8 cellular contexts compared by ENCODE assay signal in the genomic region with DNA sequence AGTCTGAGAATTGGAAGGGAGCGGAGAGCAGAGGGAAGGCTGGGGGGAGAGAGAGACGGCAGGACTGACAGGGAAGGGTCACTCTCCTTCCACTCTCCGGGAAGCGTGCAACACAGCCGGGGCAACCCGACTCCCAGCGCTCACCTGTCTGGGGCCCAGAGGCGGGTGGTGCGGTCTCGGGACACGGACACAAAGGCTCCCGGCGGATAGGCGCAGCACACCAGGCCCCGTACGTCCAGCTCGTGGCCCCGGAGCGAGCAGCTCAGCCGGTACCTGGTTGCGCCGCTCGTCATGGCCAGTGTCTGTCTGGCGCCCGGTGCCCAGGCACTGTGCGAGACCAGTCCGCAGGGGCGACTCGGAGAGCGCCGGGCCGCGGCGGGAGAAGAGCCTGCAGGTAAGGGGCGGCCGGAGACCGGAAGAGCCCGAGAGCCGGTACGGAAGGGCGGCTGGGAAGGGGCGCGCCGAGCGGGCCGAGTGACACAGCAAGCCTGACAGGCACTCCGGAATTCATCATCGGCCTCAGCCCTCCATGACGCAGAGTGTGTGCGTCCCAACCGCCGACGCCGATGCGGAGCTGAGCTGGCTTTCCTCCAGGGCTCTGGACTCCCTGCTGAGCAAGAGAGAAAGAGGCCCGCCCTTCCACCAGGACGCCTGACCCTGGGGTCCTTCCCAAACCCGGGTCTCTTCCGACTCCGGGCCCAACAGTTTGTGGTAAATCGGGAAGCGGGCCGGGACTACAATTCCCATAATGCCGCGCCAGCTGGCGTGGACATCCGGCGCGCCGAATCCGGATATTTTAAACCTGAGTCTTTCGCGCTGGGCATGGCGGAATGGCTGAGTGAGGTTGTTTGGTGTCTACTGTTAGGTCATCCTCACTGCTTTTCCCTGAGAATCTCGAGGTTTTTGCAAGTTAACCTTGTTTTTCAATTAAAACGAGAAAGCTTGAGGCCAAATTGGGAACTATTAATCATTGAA. TPM values are rescaled to one million over a fixed set of nuclear protein-coding genes. Genes with fewer than 3 reads are reported as not detected.
DNase-seq lines count a peak whose midpoint lies in the region; ATAC-seq and TF ChIP-seq lines count a peak whose summit lies in the region.

A gene (minus strand): TSS at position 490 of the 975 bp plus-strand sequence. CDS start 197 bp downstream, at position 293.

- peaks cover 4% of the 10 kb centered on the region; the same call in 1 of the 2 replicates for H3K36me3 ChIP-seq in BE2C
- no peaks in the 10 kb centered on the region for H3K36me3 ChIP-seq in liver (ENCODE audit: control insufficient read depth in 4 of 4, insufficient read depth in 3 of 4, low read depth in 1 of 4, low read length in 3 of 4)

- H3K27me3 ChIP-seq in BE2C = no peaks in the 10 kb centered on the region
- H3K27me3 ChIP-seq in liver (ENCODE audit: control insufficient read depth in 4 of 4, insufficient read depth in 4 of 4, low read length in 3 of 4) = no peaks in the 10 kb centered on the region

- WGBS in liver = under 1% methylated on average over 76 of the region's 76 CpGs

- H3K27ac ChIP-seq in liver (ENCODE audit: low read depth in 1 of 2, low read length in 2 of 2) = peak within 1 kb of the TSS; percentile 91 to 97

- DNase-seq in BE2C = peak; percentile 91
- DNase-seq in GM19238 (ENCODE audit: insufficient read length, low spot score) = peak; percentile 86
- peak; percentile 83 to 85 for DNase-seq in NCI-H524 (lab: John Stamatoyannopoulos, UW)
- peak; percentile 77 to 78 for DNase-seq in activated CD4-positive, alpha-beta T cell treated with anti-CD3 and anti-CD28 coated beads, Interleukin-2, amount 50 U/mL, for 4 hours
- DNase-seq in dermis blood vessel endothelial cell = peak; percentile 93
- peak; percentile 86 for DNase-seq in stimulated activated CD4-positive, alpha-beta T cell treated with anti-CD3 and anti-CD28 coated beads, Interleukin-4, amount 100 ng/mL, for 24 hours

- peak within 1 kb of the TSS; percentile 80 for H3K4me3 ChIP-seq in BE2C (ENCODE audit: low read depth, low read length)
- H3K4me3 ChIP-seq in liver (ENCODE audit: low read depth in 1 of 3, low read length in 3 of 3) = peak within 1 kb of the TSS; percentile 72 to 92 (median 91)

- ATAC-seq in HG03442 (IDR thresholded peaks at IDR 0.05; ENCODE audit: unreplicated experiment) = peak; percentile 97

- H3K9ac ChIP-seq in liver (ENCODE audit: low read depth in 1 of 2, low read length in 2 of 2) = peak within 1 kb of the TSS; percentile 95 to 97

- H3K4me1 ChIP-seq in BE2C (peaks cover 7% of the 10 kb centered on the region; the same call in 1 of the 2 replicates), liver (ENCODE audit: control insufficient read depth in 4 of 4, insufficient read depth in 4 of 4, low read length in 3 of 4) (peaks cover 5 to 31% (median 18%) of the 10 kb centered on the region in 4 donors)

- no peak for TF ChIP-seq CTCF in BE2C (IDR thresholded peaks at IDR 0.05; ENCODE audit: low read depth, low read length)
- no peak for TF ChIP-seq CTCF in liver (IDR thresholded peaks at IDR 0.05; ENCODE audit: low read depth, low read length, missing input control)

- H3K9me3 ChIP-seq in BE2C = no peaks in the 10 kb centered on the region
- H3K9me3 ChIP-seq in liver (ENCODE audit: control insufficient read depth in 4 of 4, low read length in 3 of 4) = no peaks in the 10 kb centered on the region

- TF ChIP-seq RAD21 in liver (IDR thresholded peaks at IDR 0.05) = no peak

TF ChIP-seq in liver, 16 proteins besides CTCF, POLR2A, EP300 and RAD21:
- TF ChIP-seq, protein P1, sequence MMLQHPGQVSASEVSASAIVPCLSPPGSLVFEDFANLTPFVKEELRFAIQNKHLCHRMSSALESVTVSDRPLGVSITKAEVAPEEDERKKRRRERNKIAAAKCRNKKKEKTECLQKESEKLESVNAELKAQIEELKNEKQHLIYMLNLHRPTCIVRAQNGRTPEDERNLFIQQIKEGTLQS (IDR thresholded peaks at IDR 0.05) = peak; percentile 57
- TF ChIP-seq HNF4A (conservative IDR thresholded peaks at IDR 0.05) = peak in 1 of 2 donors; percentile 12
- peak; percentile 81 to 97 for TF ChIP-seq GABPA (IDR thresholded peaks at IDR 0.05 in 1 of 2, conservative IDR thresholded peaks at IDR 0.05 in 1 of 2)
- no peak for TF ChIP-seq HNF4G (IDR thresholded peaks at IDR 0.05)
- TF ChIP-seq NR2F2 (IDR thresholded peaks at IDR 0.05) = no peak
- TF ChIP-seq SP1 (IDR thresholded peaks at IDR 0.05) = peak; percentile 46
- TF ChIP-seq, protein P2, sequence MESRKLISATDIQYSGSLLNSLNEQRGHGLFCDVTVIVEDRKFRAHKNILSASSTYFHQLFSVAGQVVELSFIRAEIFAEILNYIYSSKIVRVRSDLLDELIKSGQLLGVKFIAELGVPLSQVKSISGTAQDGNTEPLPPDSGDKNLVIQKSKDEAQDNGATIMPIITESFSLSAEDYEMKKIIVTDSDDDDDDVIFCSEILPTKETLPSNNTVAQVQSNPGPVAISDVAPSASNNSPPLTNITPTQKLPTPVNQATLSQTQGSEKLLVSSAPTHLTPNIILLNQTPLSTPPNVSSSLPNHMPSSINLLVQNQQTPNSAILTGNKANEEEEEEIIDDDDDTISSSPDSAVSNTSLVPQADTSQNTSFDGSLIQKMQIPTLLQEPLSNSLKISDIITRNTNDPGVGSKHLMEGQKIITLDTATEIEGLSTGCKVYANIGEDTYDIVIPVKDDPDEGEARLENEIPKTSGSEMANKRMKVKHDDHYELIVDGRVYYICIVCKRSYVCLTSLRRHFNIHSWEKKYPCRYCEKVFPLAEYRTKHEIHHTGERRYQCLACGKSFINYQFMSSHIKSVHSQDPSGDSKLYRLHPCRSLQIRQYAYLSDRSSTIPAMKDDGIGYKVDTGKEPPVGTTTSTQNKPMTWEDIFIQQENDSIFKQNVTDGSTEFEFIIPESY (IDR thresholded peaks at IDR 0.05) = peak; percentile 91
- TF ChIP-seq FOXA2 (IDR thresholded peaks at IDR 0.05) = no peak
- TF ChIP-seq, protein P3, sequence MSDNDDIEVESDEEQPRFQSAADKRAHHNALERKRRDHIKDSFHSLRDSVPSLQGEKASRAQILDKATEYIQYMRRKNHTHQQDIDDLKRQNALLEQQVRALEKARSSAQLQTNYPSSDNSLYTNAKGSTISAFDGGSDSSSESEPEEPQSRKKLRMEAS (IDR thresholded peaks at IDR 0.05) = peak; percentile 74
- TF ChIP-seq TAF1 (conservative IDR thresholded peaks at IDR 0.05) = peak; percentile 47
- peak; percentile 91 for TF ChIP-seq YY1 (IDR thresholded peaks at IDR 0.05)
- TF ChIP-seq JUND (IDR thresholded peaks at IDR 0.05) = peak in 1 of 2 donors; percentile 47
- TF ChIP-seq, protein P4, sequence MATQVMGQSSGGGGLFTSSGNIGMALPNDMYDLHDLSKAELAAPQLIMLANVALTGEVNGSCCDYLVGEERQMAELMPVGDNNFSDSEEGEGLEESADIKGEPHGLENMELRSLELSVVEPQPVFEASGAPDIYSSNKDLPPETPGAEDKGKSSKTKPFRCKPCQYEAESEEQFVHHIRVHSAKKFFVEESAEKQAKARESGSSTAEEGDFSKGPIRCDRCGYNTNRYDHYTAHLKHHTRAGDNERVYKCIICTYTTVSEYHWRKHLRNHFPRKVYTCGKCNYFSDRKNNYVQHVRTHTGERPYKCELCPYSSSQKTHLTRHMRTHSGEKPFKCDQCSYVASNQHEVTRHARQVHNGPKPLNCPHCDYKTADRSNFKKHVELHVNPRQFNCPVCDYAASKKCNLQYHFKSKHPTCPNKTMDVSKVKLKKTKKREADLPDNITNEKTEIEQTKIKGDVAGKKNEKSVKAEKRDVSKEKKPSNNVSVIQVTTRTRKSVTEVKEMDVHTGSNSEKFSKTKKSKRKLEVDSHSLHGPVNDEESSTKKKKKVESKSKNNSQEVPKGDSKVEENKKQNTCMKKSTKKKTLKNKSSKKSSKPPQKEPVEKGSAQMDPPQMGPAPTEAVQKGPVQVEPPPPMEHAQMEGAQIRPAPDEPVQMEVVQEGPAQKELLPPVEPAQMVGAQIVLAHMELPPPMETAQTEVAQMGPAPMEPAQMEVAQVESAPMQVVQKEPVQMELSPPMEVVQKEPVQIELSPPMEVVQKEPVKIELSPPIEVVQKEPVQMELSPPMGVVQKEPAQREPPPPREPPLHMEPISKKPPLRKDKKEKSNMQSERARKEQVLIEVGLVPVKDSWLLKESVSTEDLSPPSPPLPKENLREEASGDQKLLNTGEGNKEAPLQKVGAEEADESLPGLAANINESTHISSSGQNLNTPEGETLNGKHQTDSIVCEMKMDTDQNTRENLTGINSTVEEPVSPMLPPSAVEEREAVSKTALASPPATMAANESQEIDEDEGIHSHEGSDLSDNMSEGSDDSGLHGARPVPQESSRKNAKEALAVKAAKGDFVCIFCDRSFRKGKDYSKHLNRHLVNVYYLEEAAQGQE (IDR thresholded peaks at IDR 0.05) = peak; percentile 78
- TF ChIP-seq FOXA1 (IDR thresholded peaks at IDR 0.05) = no peak
- peak in 1 of 2 donors; percentile 45 for TF ChIP-seq RXRA (IDR thresholded peaks at IDR 0.05)
- TF ChIP-seq EGR1 (IDR thresholded peaks at IDR 0.05; ENCODE audit: low read depth in 2 of 2) = peak in 1 of 2 donors; percentile 52

RNA-seq across cellular contexts. Expression of the gene that starts here (rescaled TPM):
- 29.0 TPM for polyA plus RNA-seq in BE2C (2012; ENCODE audit: insufficient read depth, insufficient read length, low read depth)
- total RNA-seq in dermis blood vessel endothelial cell = 48.2 and 61.1 TPM in 2 replicates
- total RNA-seq in liver = 10 to 100 TPM; 23.9 to 29.5 TPM
- polyA plus RNA-seq in liver = 10 to 100 TPM in 1 of 2 donors, 1 to 10 TPM in 1; 7.5 to 14.4 TPM

Comparison
In these comparisons a context has a peak if more than half of its experiments do, and no peak if none do; other contexts are left out.
1. Peak in every context shown above with its lines: DNase-seq, ATAC-seq, H3K4me3 ChIP-seq and H3K27ac ChIP-seq.